In the genomic region with DNA sequence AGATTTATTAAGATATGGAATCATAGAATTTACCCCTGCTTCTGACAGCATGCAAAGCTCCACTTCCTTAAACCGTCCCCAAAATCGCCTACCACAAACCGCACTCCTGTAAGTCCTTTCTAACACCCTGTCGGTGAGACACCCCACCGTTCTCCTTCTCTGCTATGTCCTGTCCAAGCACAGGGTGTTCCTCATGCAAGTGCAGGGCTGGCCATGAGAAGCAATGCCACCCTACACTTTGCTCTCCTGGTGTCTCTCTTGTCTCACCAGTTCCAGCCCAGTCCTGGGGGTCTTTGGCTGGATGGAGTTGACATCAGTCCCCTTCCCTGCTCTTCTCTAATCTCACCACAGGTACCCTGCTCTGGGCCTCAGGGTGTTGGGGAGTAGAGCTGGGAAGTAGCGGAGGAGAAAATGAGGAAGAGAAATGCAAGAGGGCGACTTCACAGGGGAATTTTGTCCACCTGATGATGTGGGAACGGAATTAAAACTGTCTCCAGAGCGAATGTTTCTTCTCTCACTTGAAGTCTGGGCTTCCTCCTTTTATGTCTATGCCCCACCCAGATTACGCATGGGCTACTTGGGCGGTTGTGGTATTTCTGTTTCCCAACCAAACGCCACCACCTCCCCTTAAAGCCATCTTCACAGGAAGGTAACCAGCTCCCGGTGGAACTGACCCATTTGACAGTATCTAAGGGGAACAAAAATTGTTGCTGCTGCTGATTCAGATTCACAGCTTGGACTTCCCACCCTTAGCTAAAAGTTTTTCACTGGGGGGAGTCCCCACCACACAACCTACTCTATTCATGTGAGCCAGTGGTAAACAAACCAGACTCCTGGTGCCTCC, we compare ENCODE assay signal across 9 cellular contexts. TPM values are rescaled to one million over a fixed set of nuclear protein-coding genes. Genes with fewer than 3 reads are reported as not detected.
DNase-seq lines count a peak whose midpoint lies in the region; ATAC-seq and TF ChIP-seq lines count a peak whose summit lies in the region.
"Had no signal": no experiment of that assay in that cellular context is flagged by ENCODE, and none has a peak within 500 bp of the region (broad histone marks: within the 10 kb centered on the region; RNA-seq: fewer than 3 reads in every experiment).

No MANE protein-coding gene starts in this region.

- no peak overlapping the region for H3K14ac ChIP-seq in H9 (ENCODE audit: insufficient read depth, low read length)

- no peak overlapping the region for H2AK5ac ChIP-seq in H9 (ENCODE audit: insufficient read length, low read length)

- DNase-seq in CD4-positive, alpha-beta T cell: no peak
- DNase-seq in HPDE6-E6E7 (ENCODE audit: extremely low spot score) (no peak), NCI-H1092 (lab: John Stamatoyannopoulos, UW) (no peak), H9 (no peak), NCI-H146 (lab: John Stamatoyannopoulos, UW) (no peak)

- no peak overlapping the region for H4K8ac ChIP-seq in H9 (replicated peaks; ENCODE audit: insufficient read length, low read depth, low read length)

- CTCF ChIA-PET in CD4-positive, alpha-beta T cell (lab: Charles Lee): interaction anchor here (1.0 kb wide), 1 partner anchor 18 kb away, joined by 3 read pairs; no protein-coding TSS in a partner anchor

- H3K27ac Mint-ChIP-seq in CD4-positive, alpha-beta T cell: no peak overlapping the region
- peak overlapping the region; percentile 64 for H3K27ac Mint-ChIP-seq in activated T-helper 17 cell treated with anti-CD3 and anti-CD28 coated beads, Interleukin-2, amount 50 U/mL, for 72 hours
- H3K27ac Mint-ChIP-seq in H9: 0 out of 7 replicates have a peak overlapping the region, but pooled peaks of 1 of the 3 experiments have one; percentile 8

- intact Hi-C loops in CD4-positive, alpha-beta T cell (cut with DNase I, micrococcal nuclease): no loop called here

- no peaks in the 10 kb centered on the region for H3K9me3 Mint-ChIP-seq in CD4-positive, alpha-beta T cell
- no peaks in the 10 kb centered on the region for H3K9me3 Mint-ChIP-seq in activated T-helper 17 cell treated with anti-CD3 and anti-CD28 coated beads, Interleukin-2, amount 50 U/mL, for 72 hours
- no peaks in the 10 kb centered on the region for H3K9me3 Mint-ChIP-seq in H9

- H2BK12ac ChIP-seq in H9 (ENCODE audit: insufficient read length, low read depth, low read length): no peak overlapping the region

- no peaks in the 10 kb centered on the region for H3K79me2 ChIP-seq in H9 (ENCODE audit: insufficient read depth, low read length)

- no peaks in the 10 kb centered on the region for H3K79me1 ChIP-seq in H9 (ENCODE audit: insufficient read depth, low read depth, low read length, poor library complexity, severe bottlenecking)

- POLR2A ChIA-PET in CD4-positive, alpha-beta T cell (lab: Charles Lee): no interaction called here

- H3K27me3 Mint-ChIP-seq in CD4-positive, alpha-beta T cell: peaks cover 11% of the 10 kb centered on the region
- H3K27me3 Mint-ChIP-seq in activated T-helper 17 cell treated with anti-CD3 and anti-CD28 coated beads, Interleukin-2, amount 50 U/mL, for 72 hours: no peaks in the 10 kb centered on the region
- H3K27me3 Mint-ChIP-seq in H9 (ENCODE audit: low read depth): peaks cover 3% of the 10 kb centered on the region; the same call in 1 of the 2 replicates

- no peaks in the 10 kb centered on the region for H3K23me2 ChIP-seq in H9 (ENCODE audit: insufficient read length, low read depth, low read length, poor library complexity, severe bottlenecking)

- no CpG with 5 or more reads among the region's 13 CpGs for WGBS in H9 (ENCODE audit: extremely low coverage, insufficient read length, low lambda C conversion rate)

- no peak overlapping the region for H2BK20ac ChIP-seq in H9 (ENCODE audit: low read depth, low read length, poor library complexity, severe bottlenecking)

- no peak overlapping the region for H3T11ph ChIP-seq in H9 (ENCODE audit: low read length)

- H3K9ac ChIP-seq in H9 (ENCODE audit: extremely low read depth, insufficient read length, low read length): no peak overlapping the region

- no peak for TF ChIP-seq CTCF in CD4-positive, alpha-beta T cell (IDR thresholded peaks at IDR 0.05)
- TF ChIP-seq CTCF in H9 (conservative IDR thresholded peaks at IDR 0.05): no peak

- no peak overlapping the region for H2AFZ ChIP-seq in H9 (ENCODE audit: low read length)

- no peak overlapping the region for H3K23ac ChIP-seq in H9 (ENCODE audit: insufficient read length, low read depth, low read length)

- no peak overlapping the region for H3K4ac ChIP-seq in H9 (ENCODE audit: low read depth, low read length)

- H3K18ac ChIP-seq in H9 (ENCODE audit: insufficient read length, low read depth, low read length): no peak overlapping the region

- no peak overlapping the region for H3K27ac ChIP-seq in CD4-positive, alpha-beta T cell (ENCODE audit: low read depth, low read length)
- no peak overlapping the region for H3K27ac ChIP-seq in H9 (ENCODE audit: insufficient read length, low read depth, low read length)

- H2BK15ac ChIP-seq in H9 (ENCODE audit: low read depth, low read length): no peak overlapping the region

- H4K20me1 ChIP-seq in H9 (ENCODE audit: control insufficient read depth, insufficient read depth, insufficient read length): no peaks in the 10 kb centered on the region

- H3K4me3 Mint-ChIP-seq in CD4-positive, alpha-beta T cell: no peak overlapping the region
- peak overlapping the region; percentile 44 for H3K4me3 Mint-ChIP-seq in activated T-helper 17 cell treated with anti-CD3 and anti-CD28 coated beads, Interleukin-2, amount 50 U/mL, for 72 hours
- no peak overlapping the region for H3K4me3 Mint-ChIP-seq in H9

- H3K9me3 ChIP-seq in CD4-positive, alpha-beta T cell (ENCODE audit: control insufficient read depth, low read length): no peaks in the 10 kb centered on the region
- H3K9me3 ChIP-seq in H9 (ENCODE audit: control insufficient read depth, low read depth, low read length): no peaks in the 10 kb centered on the region

- no peak overlapping the region for H4K5ac ChIP-seq in H9 (ENCODE audit: insufficient read length, low read depth, low read length)

- H3K56ac ChIP-seq in H9 (ENCODE audit: insufficient read length, low read depth, low read length): no peak overlapping the region

- H2BK120ac ChIP-seq in H9 (ENCODE audit: low read depth, low read length, poor library complexity, severe bottlenecking): no peak overlapping the region

- no peak overlapping the region for H2BK5ac ChIP-seq in H9 (ENCODE audit: insufficient read length, low read length)

- ATAC-seq in CD4-positive, alpha-beta T cell (ENCODE audit: poor library complexity): peak; percentile 34
- ATAC-seq in GM19324 (IDR thresholded peaks at IDR 0.05; ENCODE audit: low FRiP score, unreplicated experiment) (peak; percentile 63), HG03139 (IDR thresholded peaks at IDR 0.05; ENCODE audit: unreplicated experiment) (peak; percentile 80)
- peak; percentile 76 for ATAC-seq in activated T-helper 17 cell treated with anti-CD3 and anti-CD28 coated beads, Interleukin-2, amount 50 U/mL, for 72 hours (replicated peaks)

- H3K27me3 ChIP-seq in CD4-positive, alpha-beta T cell (ENCODE audit: control insufficient read depth, insufficient read depth, low read length): no peaks in the 10 kb centered on the region
- no peaks in the 10 kb centered on the region for H3K27me3 ChIP-seq in H9 (ENCODE audit: insufficient read depth, low read length)

- no peak overlapping the region for H3K4me2 ChIP-seq in H9 (ENCODE audit: insufficient read depth, insufficient read length, low read length)

- no peaks in the 10 kb centered on the region for H3K36me3 Mint-ChIP-seq in CD4-positive, alpha-beta T cell (ENCODE audit: low read depth)
- H3K36me3 Mint-ChIP-seq in activated T-helper 17 cell treated with anti-CD3 and anti-CD28 coated beads, Interleukin-2, amount 50 U/mL, for 72 hours (ENCODE audit: low read depth): no peaks in the 10 kb centered on the region
- no peaks in the 10 kb centered on the region for H3K36me3 Mint-ChIP-seq in H9 (ENCODE audit: insufficient read depth in 1 of 3, low read depth in 3 of 3)

- H4K91ac ChIP-seq in H9 (ENCODE audit: insufficient read length, low read depth, low read length): no peak overlapping the region

- H3K4me1 ChIP-seq in H9 (ENCODE audit: insufficient read depth, low read length): no peaks in the 10 kb centered on the region; the same call in 1 of the 2 replicates

- H3K4me1 Mint-ChIP-seq in CD4-positive, alpha-beta T cell (ENCODE audit: low read depth): peaks cover 14% of the 10 kb centered on the region
- peaks cover 26% of the 10 kb centered on the region for H3K4me1 Mint-ChIP-seq in activated T-helper 17 cell treated with anti-CD3 and anti-CD28 coated beads, Interleukin-2, amount 50 U/mL, for 72 hours
- peaks cover 0 to 5% of the 10 kb centered on the region in 2 experiments; a peak in 2 of 4 replicates for H3K4me1 Mint-ChIP-seq in H9

RNA-seq across cellular contexts. Expression of gene CASR, which starts 49.9 kb away (rescaled TPM):
- under 1 TPM; 0.03 TPM for total RNA-seq in CD4-positive, alpha-beta T cell
- 1 to 10 TPM in 1 of 2 donors, under 1 TPM in 1; 0.82 to 3.9 TPM for total RNA-seq in activated T-helper 17 cell treated with anti-CD3 and anti-CD28 coated beads, Interleukin-2, amount 50 U/mL, for 72 hours
- total RNA-seq in H9 (2021): 0.02 TPM in 1 of 2 replicates, not detected in the other
- total RNA-seq: glomerular endothelial cell had no signal
